In genomic region chr14:105853089-105853906, GRCh38 we compare ENCODE assay signal across 13 cellular contexts.
A peak's percentile ranks its signal among the peaks of the same experiment; 100 is the strongest.
DNase-seq lines count a peak whose midpoint lies in the region; ATAC-seq and TF ChIP-seq lines count a peak whose summit lies in the region.
"Had no signal": no experiment of that assay in that cellular context is flagged by ENCODE, and none has a peak within 500 bp of the region (broad histone marks: within the 10 kb centered on the region; RNA-seq: fewer than 3 reads in every experiment).

No MANE protein-coding gene starts in this region.

- no peak for TF ChIP-seq CTCF in foreskin keratinocyte (conservative IDR thresholded peaks at IDR 0.05)
- TF ChIP-seq CTCF in prostate gland (IDR thresholded peaks at IDR 0.05), result no peak

- peak; percentile 48 for DNase-seq in activated CD4-positive, alpha-beta T cell treated with anti-CD3 and anti-CD28 coated beads, Interleukin-2, amount 10 ng/mL, durations not matched to agents 24 days and 14 days
- DNase-seq in activated CD4-positive, alpha-beta T cell treated with anti-CD3 and anti-CD28 coated beads, Interleukin-2, amount 50 U/mL, for 48 hours, result no peak
- DNase-seq in T-cell, result peak in 2 of 34 experiments; percentile 3 to 20
- DNase-seq in naive B cell, result no peak
- no peak for DNase-seq in foreskin keratinocyte
- no peak for DNase-seq in prostate gland (ENCODE audit: low spot score)
- DNase-seq: NCI-H446, SHP77 had no signal

- peaks cover 8% of the 10 kb centered on the region for H3K36me3 Mint-ChIP-seq in activated CD4-positive, alpha-beta T cell treated with anti-CD3 and anti-CD28 coated beads, Interleukin-2, amount 10 ng/mL, durations not matched to agents 24 days and 14 days (ENCODE audit: low read depth)
- H3K36me3 Mint-ChIP-seq in T-cell (no peaks in the 10 kb centered on the region), naive B cell (peaks cover 14 to 17% of the 10 kb centered on the region in 2 donors)

- POLR2A ChIA-PET in T-cell (lab: Charles Lee), result no interaction called here

- 86% methylated on average over 15 of the region's 16 CpGs for WGBS in prostate gland

- no peak overlapping the region for H3K27ac ChIP-seq in foreskin keratinocyte
- H3K27ac ChIP-seq in prostate gland, result no peak overlapping the region
- H3K27ac ChIP-seq: A549, sigmoid colon had no signal

- no peak overlapping the region for H3K4me3 ChIP-seq in prostate gland
- H3K4me3 ChIP-seq: A549, sigmoid colon had no signal

- CTCF ChIA-PET in T-cell (lab: Charles Lee), result no interaction called here

- ATAC-seq in T-cell (replicated peaks in 1 of 4) (no peak), naive B cell (ENCODE audit: low read depth in 2 of 2) (no peak), foreskin keratinocyte (no peak), GM19455 (IDR thresholded peaks at IDR 0.05; ENCODE audit: unreplicated experiment) (no peak)

- H3K9me3 ChIP-seq in prostate gland, result no peaks in the 10 kb centered on the region
- H3K9me3 ChIP-seq: A549, sigmoid colon had no signal

- TF ChIP-seq POLR2A in GM19193 (IDR thresholded peaks at IDR 0.05; ENCODE audit: extremely low read depth, insufficient read depth, insufficient read length), result peak; percentile 94
- TF ChIP-seq POLR2A in prostate gland (IDR thresholded peaks at IDR 0.05), result no peak

- H3K27me3 Mint-ChIP-seq in activated CD4-positive, alpha-beta T cell treated with anti-CD3 and anti-CD28 coated beads, Interleukin-2, amount 10 ng/mL, durations not matched to agents 24 days and 14 days, result no peaks in the 10 kb centered on the region
- peaks cover 0 to 7% of the 10 kb centered on the region in 2 donors for H3K27me3 Mint-ChIP-seq in T-cell
- no peaks in the 10 kb centered on the region for H3K27me3 Mint-ChIP-seq in naive B cell

- no peak overlapping the region for H3K27ac Mint-ChIP-seq in activated CD4-positive, alpha-beta T cell treated with anti-CD3 and anti-CD28 coated beads, Interleukin-2, amount 10 ng/mL, durations not matched to agents 24 days and 14 days
- H3K27ac Mint-ChIP-seq in T-cell (peak overlapping the region; percentile 4 to 13), naive B cell (peak overlapping the region; percentile 77 to 96 (median 94))
- H3K27ac Mint-ChIP-seq: activated T-helper 1 cell treated with anti-CD3 and anti-CD28 coated beads, Interleukin-12 subunit alpha, Interleukin-12 subunit beta, Interleukin-2, Interleukin-4 antibody, amounts not matched to agents 30 ng/mL and 10 ng/mL and 1 ng/mL, durations not matched to agents 14 hours and 24 hours and 36 hours had no signal

- H3K4me1 ChIP-seq in foreskin keratinocyte (no peaks in the 10 kb centered on the region), prostate gland (replicated peaks) (no peaks in the 10 kb centered on the region)
- H3K4me1 ChIP-seq: A549, sigmoid colon had no signal

- no peak overlapping the region for H3K4me3 Mint-ChIP-seq in activated CD4-positive, alpha-beta T cell treated with anti-CD3 and anti-CD28 coated beads, Interleukin-2, amount 10 ng/mL, durations not matched to agents 24 days and 14 days
- no peak overlapping the region for H3K4me3 Mint-ChIP-seq in T-cell
- peak overlapping the region; percentile 64 to 100 (median 88) for H3K4me3 Mint-ChIP-seq in naive B cell
- H3K4me3 Mint-ChIP-seq: activated T-helper 1 cell treated with anti-CD3 and anti-CD28 coated beads, Interleukin-12 subunit alpha, Interleukin-12 subunit beta, Interleukin-2, Interleukin-4 antibody, amounts not matched to agents 30 ng/mL and 10 ng/mL and 1 ng/mL, durations not matched to agents 14 hours and 24 hours and 36 hours had no signal

- H3K36me3 ChIP-seq in prostate gland, result no peaks in the 10 kb centered on the region
- H3K36me3 ChIP-seq: sigmoid colon had no signal

- H3K27me3 ChIP-seq in foreskin keratinocyte, result no peaks in the 10 kb centered on the region
- H3K27me3 ChIP-seq in prostate gland (replicated peaks; ENCODE audit: insufficient read depth), result no peaks in the 10 kb centered on the region
- H3K27me3 ChIP-seq: sigmoid colon had no signal

- intact Hi-C loops in activated CD4-positive, alpha-beta T cell treated with anti-CD3 and anti-CD28 coated beads, Interleukin-2, amount 10 ng/mL, durations not matched to agents 24 days and 14 days (cut with micrococcal nuclease), result no loop called here
- intact Hi-C loops in prostate gland (cut with DNase I), result no loop called here

- peaks cover 7% of the 10 kb centered on the region for H3K4me1 Mint-ChIP-seq in activated CD4-positive, alpha-beta T cell treated with anti-CD3 and anti-CD28 coated beads, Interleukin-2, amount 10 ng/mL, durations not matched to agents 24 days and 14 days
- peaks cover 0 to 21% (median 11%) of the 10 kb centered on the region in 3 donors for H3K4me1 Mint-ChIP-seq in T-cell
- H3K4me1 Mint-ChIP-seq in naive B cell, result peaks cover 34 to 62% (median 49%) of the 10 kb centered on the region in 3 donors

- no peaks in the 10 kb centered on the region for H3K9me3 Mint-ChIP-seq in activated CD4-positive, alpha-beta T cell treated with anti-CD3 and anti-CD28 coated beads, Interleukin-2, amount 10 ng/mL, durations not matched to agents 24 days and 14 days
- no peaks in the 10 kb centered on the region for H3K9me3 Mint-ChIP-seq in T-cell
- H3K9me3 Mint-ChIP-seq in naive B cell, result peaks cover 0 to 2% (median 0%) of the 10 kb centered on the region in 7 donors
- H3K9me3 Mint-ChIP-seq: activated T-helper 1 cell treated with anti-CD3 and anti-CD28 coated beads, Interleukin-12 subunit alpha, Interleukin-12 subunit beta, Interleukin-2, Interleukin-4 antibody, amounts not matched to agents 30 ng/mL and 10 ng/mL and 1 ng/mL, durations not matched to agents 14 hours and 24 hours and 36 hours had no signal

Comparison
In these comparisons a context has a peak if more than half of its experiments do, and no peak if none do; other contexts are left out.
1. H3K4me3 Mint-ChIP-seq: peak in naive B cell (8 of 8); none in activated CD4-positive, alpha-beta T cell treated with anti-CD3 and anti-CD28 coated beads, Interleukin-2, amount 10 ng/mL, durations not matched to agents 24 days and 14 days (single experiment) and T-cell (0 of 3).